9 cellular contexts compared by ENCODE assay signal in genomic region chr19:13096968-13097330, GRCh38. TPM values are rescaled to one million over a fixed set of nuclear protein-coding genes. Genes with fewer than 3 reads are reported as not detected.
DNase-seq lines count a peak whose midpoint lies in the region; ATAC-seq and TF ChIP-seq lines count a peak whose summit lies in the region.
"Had no signal": no experiment of that assay in that cellular context is flagged by ENCODE, and none has a peak within 500 bp of the region (broad histone marks: within the 10 kb centered on the region; RNA-seq: fewer than 3 reads in every experiment).

No MANE protein-coding gene starts in this region.

- H3K27ac Mint-ChIP-seq in activated CD4-positive, alpha-beta T cell treated with anti-CD3 and anti-CD28 coated beads for 36 hours = no peak overlapping the region
- H3K27ac Mint-ChIP-seq in stimulated activated naive B cell treated with anti-CD40 and anti-IgM and Interleukin-4, amounts not matched to agents 10 μg/mL and 1 μg/mL and 100 μg/mL, for 72 hours = peak overlapping the region; percentile 90

- intact Hi-C loops in activated CD4-positive, alpha-beta T cell treated with anti-CD3 and anti-CD28 coated beads for 36 hours (cut with DNase I, micrococcal nuclease) = loop anchor here in 1 of 2 experiments (5.0 kb wide), 1 partner anchor 210 kb away; the partner anchor contains the start of gene KLF1
- intact Hi-C loops in PC-3 (cut with micrococcal nuclease) (no loop called here), esophagus squamous epithelium (cut with DNase I) (no loop called here)

- TF ChIP-seq CTCF in PC-3 (conservative IDR thresholded peaks at IDR 0.05; ENCODE audit: low read depth, low read length) (no peak), esophagus squamous epithelium (IDR thresholded peaks at IDR 0.05) (no peak)

- no peak for ATAC-seq in activated CD4-positive, alpha-beta T cell treated with anti-CD3 and anti-CD28 coated beads for 36 hours
- ATAC-seq in PC-3 (no peak), GM19463 (IDR thresholded peaks at IDR 0.05; ENCODE audit: unreplicated experiment) (no peak)
- no peak for ATAC-seq in stimulated activated naive B cell treated with anti-CD40 and anti-IgM and Interleukin-4, amounts not matched to agents 10 μg/mL and 1 μg/mL and 100 μg/mL, for 72 hours (replicated peaks)

- peaks cover 5% of the 10 kb centered on the region for H3K36me3 Mint-ChIP-seq in activated CD4-positive, alpha-beta T cell treated with anti-CD3 and anti-CD28 coated beads for 36 hours (ENCODE audit: low read depth)
- peaks cover 13 to 26% of the 10 kb centered on the region in 2 donors for H3K36me3 Mint-ChIP-seq in stimulated activated naive B cell treated with anti-CD40 and anti-IgM and Interleukin-4, amounts not matched to agents 10 μg/mL and 1 μg/mL and 100 μg/mL, for 72 hours

- no peak for DNase-seq in activated CD4-positive, alpha-beta T cell treated with anti-CD3 and anti-CD28 coated beads for 36 hours
- DNase-seq in activated CD4-positive, alpha-beta T cell treated with anti-CD3 and anti-CD28 coated beads, Interleukin-2, amount 50 U/mL, for 48 hours = no peak
- DNase-seq in PC-3 = no peak
- no peak for DNase-seq in esophagus squamous epithelium (lab: John Stamatoyannopoulos, UW)
- no peak for DNase-seq in stimulated activated naive B cell treated with anti-CD40 and anti-IgM and Interleukin-4, amounts not matched to agents 10 μg/mL and 1 μg/mL and 100 μg/mL, for 72 hours
- no peak for DNase-seq in effector CD8-positive, alpha-beta T cell (lab: John Stamatoyannopoulos, UW)
- DNase-seq in NCI-H345 (lab: John Stamatoyannopoulos, UW) = no peak
- DNase-seq: kidney glomerular epithelial cell had no signal

- WGBS in esophagus squamous epithelium, 2 donors = 54 to 56% methylated on average over 17 to 18 of the region's 18 CpGs

- H3K27me3 Mint-ChIP-seq in activated CD4-positive, alpha-beta T cell treated with anti-CD3 and anti-CD28 coated beads for 36 hours = peaks cover 32% of the 10 kb centered on the region
- H3K27me3 Mint-ChIP-seq in stimulated activated naive B cell treated with anti-CD40 and anti-IgM and Interleukin-4, amounts not matched to agents 10 μg/mL and 1 μg/mL and 100 μg/mL, for 72 hours = no peaks in the 10 kb centered on the region

- peak overlapping the region; percentile 83 for H3K4me2 ChIP-seq in PC-3 (ENCODE audit: low read length)

- H3K36me3 ChIP-seq in PC-3 (ENCODE audit: low read depth, low read length) = no peaks in the 10 kb centered on the region
- H3K36me3 ChIP-seq in esophagus squamous epithelium = peaks cover 0 to 35% (median 0%) of the 10 kb centered on the region in 3 donors

- H2AFZ ChIP-seq in PC-3 (ENCODE audit: low read length) = no peak overlapping the region

- no peaks in the 10 kb centered on the region for H3K9me3 Mint-ChIP-seq in activated CD4-positive, alpha-beta T cell treated with anti-CD3 and anti-CD28 coated beads for 36 hours (ENCODE audit: low read depth)
- H3K9me3 Mint-ChIP-seq in stimulated activated naive B cell treated with anti-CD40 and anti-IgM and Interleukin-4, amounts not matched to agents 10 μg/mL and 1 μg/mL and 100 μg/mL, for 72 hours = peaks cover 0 to 4% of the 10 kb centered on the region in 2 donors

- H3K4me3 Mint-ChIP-seq in activated CD4-positive, alpha-beta T cell treated with anti-CD3 and anti-CD28 coated beads for 36 hours = peak overlapping the region; percentile 36
- peak overlapping the region; percentile 78 to 87 for H3K4me3 Mint-ChIP-seq in stimulated activated naive B cell treated with anti-CD40 and anti-IgM and Interleukin-4, amounts not matched to agents 10 μg/mL and 1 μg/mL and 100 μg/mL, for 72 hours

- TSS peak; percentile 42 for BruUV-seq in PC-3 (replicated peaks; lab: Mats Ljungman, UMichigan)

- H3K4me1 ChIP-seq in PC-3 (ENCODE audit: insufficient read depth, low read length) = peaks cover 11% of the 10 kb centered on the region; the same call in 1 of the 2 replicates
- H3K4me1 ChIP-seq in esophagus squamous epithelium = peaks cover 41 to 99% (median 61%) of the 10 kb centered on the region in 3 donors

- H3K9me2 ChIP-seq in PC-3 (replicated peaks; ENCODE audit: low read length) = no peaks in the 10 kb centered on the region

- no peak overlapping the region; the same call in 1 of the 2 replicates for H3K4me3 ChIP-seq in PC-3 (ENCODE audit: low read length)
- peak overlapping the region in 1 of 4 donors; percentile 52 for H3K4me3 ChIP-seq in esophagus squamous epithelium

- POLR2A ChIA-PET in activated CD4-positive, alpha-beta T cell treated with anti-CD3 and anti-CD28 coated beads for 36 hours (lab: Charles Lee) = interaction anchor here (0.9 kb wide), 1 partner anchor 132 kb away, joined by 3 read pairs; no protein-coding TSS in a partner anchor
- POLR2A ChIA-PET in PC-3 (lab: Charles Lee; ENCODE audit: unreplicated experiment) = no interaction called here

- H3K27me3 ChIP-seq in PC-3 (ENCODE audit: low read length) (no peaks in the 10 kb centered on the region), esophagus squamous epithelium (peaks cover 0 to 9% (median 0%) of the 10 kb centered on the region in 4 donors)

- CTCF ChIA-PET in activated CD4-positive, alpha-beta T cell treated with anti-CD3 and anti-CD28 coated beads for 36 hours (lab: Charles Lee) = interaction anchor here (4.2 to 5.7 kb wide), 2 partner anchors 8 to 119 kb away, joined by 27 to 98 read pairs; no protein-coding TSS in a partner anchor
- CTCF ChIA-PET in PC-3 (lab: Charles Lee) = interaction anchor here (1.7 kb wide), 1 partner anchor 119 kb away, joined by 9 read pairs; no protein-coding TSS in a partner anchor

- no peaks in the 10 kb centered on the region for H3K9me3 ChIP-seq in PC-3 (ENCODE audit: low read length)
- H3K9me3 ChIP-seq in esophagus squamous epithelium = no peaks in the 10 kb centered on the region

- H3K4me1 Mint-ChIP-seq in activated CD4-positive, alpha-beta T cell treated with anti-CD3 and anti-CD28 coated beads for 36 hours = peaks cover 45% of the 10 kb centered on the region
- peaks cover 50 to 76% of the 10 kb centered on the region in 2 donors for H3K4me1 Mint-ChIP-seq in stimulated activated naive B cell treated with anti-CD40 and anti-IgM and Interleukin-4, amounts not matched to agents 10 μg/mL and 1 μg/mL and 100 μg/mL, for 72 hours

- TF ChIP-seq POLR2A in esophagus squamous epithelium (IDR thresholded peaks at IDR 0.05) = no peak

- H3K27ac ChIP-seq in PC-3 (ENCODE audit: low read length) (no peak overlapping the region), esophagus squamous epithelium (peak overlapping the region in 3 of 4 donors; percentile 33 to 94 (median 91))

- H3F3A ChIP-seq in PC-3 (ENCODE audit: low read length, unreplicated experiment) = no peaks in the 10 kb centered on the region

- no peaks in the 10 kb centered on the region for H4K20me1 ChIP-seq in PC-3 (ENCODE audit: low read length)

- H3K79me2 ChIP-seq in PC-3 (ENCODE audit: low read length) = no peaks in the 10 kb centered on the region

- H3K9ac ChIP-seq in PC-3 (ENCODE audit: low read length) = no peak overlapping the region

RNA-seq across cellular contexts. Expression of gene LYL1, which starts 5.7 kb away (rescaled TPM):
- total RNA-seq in activated CD4-positive, alpha-beta T cell treated with anti-CD3 and anti-CD28 coated beads for 36 hours = 1 to 10 TPM; 2.0 to 2.5 TPM
- total RNA-seq in PC-3 (2014; rRNA removed) (3.3 and 12.0 TPM in 2 replicates), esophagus squamous epithelium (10 to 100 TPM in 1 of 4 donors, 1 to 10 TPM in 3; 2.1 to 13.0 (median 3.9) TPM)

RNA-seq across cellular contexts. Expression of gene TRMT1, which starts 19.6 kb away (rescaled TPM):
- total RNA-seq in activated CD4-positive, alpha-beta T cell treated with anti-CD3 and anti-CD28 coated beads for 36 hours = 10 to 100 TPM; 73.0 to 96.1 TPM
- 91.8 and 117 TPM in 2 replicates for total RNA-seq in PC-3 (2014; rRNA removed)
- total RNA-seq in esophagus squamous epithelium = 10 to 100 TPM; 19.4 to 42.5 (median 29.0) TPM

RNA-seq across cellular contexts. Expression of gene NACC1, which starts 21.1 kb away (rescaled TPM):
- total RNA-seq in activated CD4-positive, alpha-beta T cell treated with anti-CD3 and anti-CD28 coated beads for 36 hours = 10 to 100 TPM; 77.5 to 84.5 TPM
- total RNA-seq in PC-3 (2014; rRNA removed) (266 and 337 TPM in 2 replicates), esophagus squamous epithelium (10 to 100 TPM; 26.7 to 45.5 (median 37.1) TPM)

RNA-seq across cellular contexts. Expression of gene STX10, which starts 53.2 kb away (rescaled TPM):
- total RNA-seq in activated CD4-positive, alpha-beta T cell treated with anti-CD3 and anti-CD28 coated beads for 36 hours = 10 to 100 TPM; 64.8 to 71.4 TPM
- total RNA-seq in PC-3 (2014; rRNA removed) = 179 and 243 TPM in 2 replicates
- total RNA-seq in esophagus squamous epithelium = 10 to 100 TPM; 50.3 to 80.4 (median 69.3) TPM

RNA-seq across cellular contexts. Expression of gene IER2, which starts 53.3 kb away (rescaled TPM):
- total RNA-seq in activated CD4-positive, alpha-beta T cell treated with anti-CD3 and anti-CD28 coated beads for 36 hours = 100 to 1,000 TPM; 109 to 118 TPM
- 155 and 191 TPM in 2 replicates for total RNA-seq in PC-3 (2014; rRNA removed)
- 100 to 1,000 TPM in 1 of 4 donors, 10 to 100 TPM in 3; 46.5 to 118 (median 76.9) TPM for total RNA-seq in esophagus squamous epithelium
